14 cellular contexts compared by ENCODE assay signal in the genomic region with DNA sequence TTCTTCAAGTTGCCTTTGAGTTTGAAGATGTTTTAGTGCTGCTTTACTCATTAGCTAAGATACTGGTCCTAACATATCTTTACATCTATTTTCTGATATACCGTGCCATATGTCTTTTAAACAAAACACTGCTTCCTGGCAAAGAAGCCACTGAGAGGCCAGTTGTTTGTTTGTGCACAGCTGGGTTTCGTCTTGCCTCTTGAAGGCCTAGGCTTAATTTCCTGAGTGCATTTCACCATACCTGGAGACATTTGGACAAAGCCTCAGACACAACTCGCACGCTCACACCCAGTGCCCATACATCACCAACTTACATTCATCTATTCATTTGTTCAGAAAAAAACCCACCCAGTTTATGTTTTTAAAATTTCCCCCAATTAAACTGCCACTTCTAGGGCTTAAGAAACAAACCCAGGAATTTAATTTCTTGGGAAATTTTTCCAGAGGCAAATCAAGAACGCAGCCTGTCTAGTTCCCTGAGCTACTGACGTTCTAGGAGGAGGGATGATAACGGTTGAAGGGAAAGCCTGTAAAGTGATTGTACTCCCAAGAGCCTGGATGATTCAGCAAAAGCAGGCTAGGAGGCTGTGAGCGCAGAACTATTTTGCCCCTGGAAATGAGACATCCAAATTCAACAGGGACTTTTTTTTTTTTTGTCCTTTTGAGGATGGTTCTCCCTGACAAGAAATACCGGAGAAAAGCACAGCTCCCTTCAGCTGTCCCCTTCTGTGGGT.
DNase-seq lines count a peak whose midpoint lies in the region; TF ChIP-seq lines count a peak whose summit lies in the region.
"Had no signal": no experiment of that assay in that cellular context is flagged by ENCODE, and none has a peak within 500 bp of the region (broad histone marks: within the 10 kb centered on the region; RNA-seq: fewer than 3 reads in every experiment).

No MANE protein-coding gene starts in this region.

- H2BK5ac ChIP-seq in mesendoderm (ENCODE audit: low read length): no peak overlapping the region

- no peak overlapping the region for H3K23ac ChIP-seq in mesendoderm (ENCODE audit: low read length)

- H3K79me2 ChIP-seq in mesendoderm (ENCODE audit: control insufficient read depth, insufficient read depth, low read length): no peaks in the 10 kb centered on the region

- TF ChIP-seq POLR2A in NB4 (IDR thresholded peaks at IDR 0.05; ENCODE audit: extremely low read depth, insufficient read length): no peak

- H3K9me3 ChIP-seq in BLaER1 (no peaks in the 10 kb centered on the region; the same call in 1 of the 2 replicates), endodermal cell (ENCODE audit: control insufficient read depth, low read length) (no peaks in the 10 kb centered on the region)
- H3K9me3 ChIP-seq: breast epithelium had no signal

- H3K9me3 Mint-ChIP-seq in endodermal cell: no peaks in the 10 kb centered on the region
- H3K9me3 Mint-ChIP-seq: activated T-helper 17 cell treated with anti-CD3 and anti-CD28 coated beads, Interleukin-2, amount 50 U/mL, for 72 hours; stimulated activated memory B cell treated with anti-CD40 and anti-IgM and Interleukin-4, amounts not matched to agents 10 μg/mL and 1 μg/mL and 100 μg/mL, for 72 hours had no signal

- peak overlapping the region; percentile 54 for H2BK120ac ChIP-seq in mesendoderm (ENCODE audit: low read depth, low read length)

- no peak overlapping the region for H3K27ac Mint-ChIP-seq in endodermal cell

- H4K20me1 ChIP-seq in BLaER1: no peaks in the 10 kb centered on the region

- H3K56ac ChIP-seq in mesendoderm (ENCODE audit: low read length): no peak overlapping the region

- no peak overlapping the region for H3K4me3 Mint-ChIP-seq in endodermal cell

- 70 to 84% methylated on average over 7 to 9 of the region's 9 CpGs for WGBS in endodermal cell (ENCODE audit: insufficient coverage in 1 of 2, insufficient read length in 1 of 2), 2 experiments
- WGBS in mesendoderm (ENCODE audit: extremely low coverage, insufficient coverage, low lambda C conversion rate): 100% methylated on average over 2 of the region's 9 CpGs

- H2BK15ac ChIP-seq in mesendoderm (replicated peaks; ENCODE audit: low read depth): peak overlapping the region; percentile 36

- H3K4ac ChIP-seq in mesendoderm (ENCODE audit: low read depth, low read length): no peak overlapping the region

- no peak overlapping the region for H2AK5ac ChIP-seq in mesendoderm (ENCODE audit: low read length)

- H3K4me3 ChIP-seq in BLaER1: no peak overlapping the region
- no peak overlapping the region for H3K4me3 ChIP-seq in NB4 (ENCODE audit: low read depth, low read length)
- no peak overlapping the region for H3K4me3 ChIP-seq in endodermal cell (ENCODE audit: low read length)
- H3K4me3 ChIP-seq in mesendoderm (ENCODE audit: low read length): no peak overlapping the region
- H3K4me3 ChIP-seq: breast epithelium had no signal

- H3K27me3 ChIP-seq in BLaER1 (no peaks in the 10 kb centered on the region), endodermal cell (ENCODE audit: control insufficient read depth, insufficient read depth, low read length, poor library complexity, severe bottlenecking) (peaks cover 35% of the 10 kb centered on the region), mesendoderm (ENCODE audit: insufficient read depth, low read length, poor library complexity) (no peaks in the 10 kb centered on the region)
- H3K27me3 ChIP-seq: breast epithelium had no signal

- H3K4me2 ChIP-seq in BLaER1: peak overlapping the region; percentile 11; the same call in 1 of the 2 replicates
- H3K4me2 ChIP-seq in mesendoderm (ENCODE audit: low read length): no peak overlapping the region

- H3K36me3 Mint-ChIP-seq in endodermal cell (ENCODE audit: low read depth): no peaks in the 10 kb centered on the region
- H3K36me3 Mint-ChIP-seq: stimulated activated memory B cell treated with anti-CD40 and anti-IgM and Interleukin-4, amounts not matched to agents 10 μg/mL and 1 μg/mL and 100 μg/mL, for 72 hours had no signal

- peak overlapping the region; percentile 80 for H3K18ac ChIP-seq in mesendoderm (ENCODE audit: low read length)

- no peaks in the 10 kb centered on the region for H3K79me1 ChIP-seq in mesendoderm (ENCODE audit: low read length)

- no peak for TF ChIP-seq CTCF in NB4 (IDR thresholded peaks at IDR 0.05; ENCODE audit: low read depth, low read length)
- no peak for TF ChIP-seq CTCF in endodermal cell (conservative IDR thresholded peaks at IDR 0.05)

- H3K36me3 ChIP-seq in BLaER1 (no peaks in the 10 kb centered on the region), endodermal cell (ENCODE audit: control insufficient read depth, insufficient read depth, low read length) (no peaks in the 10 kb centered on the region), mesendoderm (ENCODE audit: control insufficient read depth, insufficient read depth, low read length) (no peaks in the 10 kb centered on the region)
- H3K36me3 ChIP-seq: breast epithelium had no signal

- DNase-seq in NB4 (ENCODE audit: low read depth) (peak; percentile 19), endodermal cell (no peak), mesendoderm (peak; percentile 39), germinal center (ENCODE audit: low spot score) (no peak), NCI-H2081 treated with DMSO at 0.1 percent for 48 hours (lab: John Stamatoyannopoulos, UW) (no peak), NCI-H187 treated with DMSO at 0.1 percent for 48 hours (lab: John Stamatoyannopoulos, UW) (no peak)
- DNase-seq in stimulated activated CD4-positive, alpha-beta T cell treated with anti-CD3 and anti-CD28 coated beads, Interleukin-2, amount 100 ng/mL, for 48 hours: no peak
- DNase-seq: activated CD4-positive, alpha-beta T cell treated with anti-CD3 and anti-CD28 coated beads for 4 hours; NCI-H1092; occipital lobe had no signal

- peaks cover 16% of the 10 kb centered on the region for H3K27me3 Mint-ChIP-seq in endodermal cell (ENCODE audit: insufficient read depth)
- H3K27me3 Mint-ChIP-seq: activated T-helper 17 cell treated with anti-CD3 and anti-CD28 coated beads, Interleukin-2, amount 50 U/mL, for 72 hours; stimulated activated memory B cell treated with anti-CD40 and anti-IgM and Interleukin-4, amounts not matched to agents 10 μg/mL and 1 μg/mL and 100 μg/mL, for 72 hours had no signal

- peaks cover 43% of the 10 kb centered on the region for H3K4me1 Mint-ChIP-seq in endodermal cell

- H3K27ac ChIP-seq in BLaER1 (no peak overlapping the region), endodermal cell (ENCODE audit: low read depth, low read length) (peak overlapping the region; percentile 3), mesendoderm (ENCODE audit: low read depth, low read length) (no peak overlapping the region)
- H3K27ac ChIP-seq: breast epithelium had no signal

- peak overlapping the region; percentile 56 for H4K8ac ChIP-seq in mesendoderm (ENCODE audit: low read depth, low read length)

- no peak overlapping the region for H4K5ac ChIP-seq in mesendoderm (ENCODE audit: low read length)

- no peak overlapping the region for H3K9ac ChIP-seq in BLaER1
- no peak overlapping the region for H3K9ac ChIP-seq in endodermal cell (ENCODE audit: extremely low read depth, low read length, poor library complexity, severe bottlenecking)
- H3K9ac ChIP-seq in mesendoderm (ENCODE audit: low read length): no peak overlapping the region

- H3K4me1 ChIP-seq in BLaER1 (peaks cover 22% of the 10 kb centered on the region), endodermal cell (ENCODE audit: control insufficient read depth, insufficient read depth, low read length) (peaks cover 10% of the 10 kb centered on the region), mesendoderm (ENCODE audit: control insufficient read depth, low read depth, low read length) (no peaks in the 10 kb centered on the region)
- H3K4me1 ChIP-seq: breast epithelium had no signal

Comparison
In these comparisons a context has a peak if more than half of its experiments do, and no peak if none do; other contexts are left out.
1. DNase-seq: peak in NB4 (single experiment) and mesendoderm (single experiment); none in endodermal cell (single experiment), germinal center (single experiment), NCI-H2081 treated with DMSO at 0.1 percent for 48 hours (single experiment), stimulated activated CD4-positive, alpha-beta T cell treated with anti-CD3 and anti-CD28 coated beads, Interleukin-2, amount 100 ng/mL, for 48 hours (0 of 2) and NCI-H187 treated with DMSO at 0.1 percent for 48 hours (single experiment).